Comparison of ENCODE assay signal across 21 cellular contexts in genomic region chr19:46423194-46423593, GRCh38. TPM values are rescaled to one million over a fixed set of nuclear protein-coding genes. Genes with fewer than 3 reads are reported as not detected.
"Had no signal": no experiment of that assay in that cellular context is flagged by ENCODE, and none has a peak within 500 bp of the region (broad histone marks: within the 10 kb centered on the region; RNA-seq: fewer than 3 reads in every experiment).

No MANE protein-coding gene starts in this region.

- H3K9me3 Mint-ChIP-seq: natural killer cell treated with Interleukin-12 subunit alpha and Interleukin-12 subunit beta and Interleukin-15 and Interleukin-18, amount 100 ng/mL, for 72 hours had no signal

- ATAC-seq: gastroesophageal sphincter; natural killer cell treated with Interleukin-12 subunit alpha and Interleukin-12 subunit beta and Interleukin-15 and Interleukin-18, amount 100 ng/mL, for 72 hours; sciatic nerve had no signal

- DNase-seq: colonic mucosa; dermis blood vessel endothelial cell; esophagus squamous epithelium; glutamatergic neuron; islet precursor cell; left ventricle myocardium inferior; mesenchymal stem cell; midbrain; stimulated activated CD4-positive, alpha-beta T cell treated with anti-CD3 and anti-CD28 coated beads, Interleukin-12 subunit alpha, Interleukin-12 subunit beta, amount 100 ng/mL, for 4 hours; stimulated activated naive CD4-positive, alpha-beta T cell; stomach; substantia nigra; trophoblast cell had no signal

- H3K27ac Mint-ChIP-seq: natural killer cell treated with Interleukin-12 subunit alpha and Interleukin-12 subunit beta and Interleukin-15 and Interleukin-18, amount 100 ng/mL, for 72 hours had no signal

- H3K27ac ChIP-seq: colonic mucosa, esophagus squamous epithelium, gastroesophageal sphincter, left ventricle myocardium inferior, neutrophil, skin epidermis, stomach, thoracic aorta had no signal

- H3K4me3 Mint-ChIP-seq: natural killer cell treated with Interleukin-12 subunit alpha and Interleukin-12 subunit beta and Interleukin-15 and Interleukin-18, amount 100 ng/mL, for 72 hours had no signal

- H3K36me3 ChIP-seq: colonic mucosa, esophagus squamous epithelium, gastroesophageal sphincter, left ventricle myocardium inferior, neutrophil, stomach, thoracic aorta had no signal

- H3K4me3 ChIP-seq: colonic mucosa, esophagus squamous epithelium, gastroesophageal sphincter, left ventricle myocardium inferior, lung, skin epidermis, stomach, thoracic aorta had no signal

- H3K36me3 Mint-ChIP-seq: natural killer cell treated with Interleukin-12 subunit alpha and Interleukin-12 subunit beta and Interleukin-15 and Interleukin-18, amount 100 ng/mL, for 72 hours had no signal

- H3K9me3 ChIP-seq: colonic mucosa, esophagus squamous epithelium, gastroesophageal sphincter, left ventricle myocardium inferior, neutrophil, stomach, thoracic aorta had no signal

RNA-seq across cellular contexts. Expression of gene PNMA8C, which starts 5.5 kb away (rescaled TPM):
- total RNA-seq: dermis blood vessel endothelial cell; epithelial cell of proximal tubule; esophagus squamous epithelium; left ventricle myocardium inferior; natural killer cell treated with Interleukin-12 subunit alpha and Interleukin-12 subunit beta and Interleukin-15 and Interleukin-18, amount 100 ng/mL, for 72 hours; sciatic nerve had no signal

RNA-seq across cellular contexts. Expression of gene CCDC8, which starts 9.8 kb away (rescaled TPM):
- total RNA-seq: natural killer cell treated with Interleukin-12 subunit alpha and Interleukin-12 subunit beta and Interleukin-15 and Interleukin-18, amount 100 ng/mL, for 72 hours had no signal

RNA-seq across cellular contexts. Expression of gene PNMA8A, which starts 48.2 kb away (rescaled TPM):
- total RNA-seq: natural killer cell treated with Interleukin-12 subunit alpha and Interleukin-12 subunit beta and Interleukin-15 and Interleukin-18, amount 100 ng/mL, for 72 hours had no signal
